ENCODE assay signal across 9 cellular contexts in the genomic region with DNA sequence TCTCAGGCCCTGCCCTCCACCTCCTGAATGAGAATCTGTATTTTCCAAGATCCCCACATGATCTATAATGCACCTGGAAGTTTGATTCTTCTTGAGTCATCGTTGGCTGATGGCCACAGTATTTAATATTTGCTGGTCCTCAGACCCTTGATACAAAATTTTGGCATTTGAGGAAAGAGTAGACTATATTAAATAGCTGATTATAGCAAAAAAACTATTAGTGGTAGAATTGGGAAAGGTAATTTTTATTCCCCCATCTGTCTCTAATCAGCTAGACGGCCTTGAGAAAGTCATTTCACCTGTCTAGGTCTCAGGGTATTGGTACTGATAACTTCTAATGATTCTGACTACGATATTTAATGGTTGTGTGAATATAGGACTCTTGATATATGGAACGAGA.
"Had no signal": no experiment of that assay in that cellular context is flagged by ENCODE, and none has a peak within 500 bp of the region (broad histone marks: within the 10 kb centered on the region; RNA-seq: fewer than 3 reads in every experiment).

No MANE protein-coding gene starts in this region.

- H3K27ac ChIP-seq: GM23248, HL-60 had no signal

- H3K4me3 Mint-ChIP-seq: HFFc6, IgD-negative memory B cell had no signal

- H2AFZ ChIP-seq: GM23248 had no signal

- H3K27ac Mint-ChIP-seq: HFFc6, IgD-negative memory B cell had no signal

- H3K9me3 ChIP-seq: HAP-1 had no signal

- ATAC-seq: HCT116 had no signal

- H3K4me1 Mint-ChIP-seq: IgD-negative memory B cell had no signal

- H3K27me3 Mint-ChIP-seq: IgD-negative memory B cell had no signal

- H3K4me1 ChIP-seq: HAP-1 had no signal

- H3K9ac ChIP-seq: GM23248 had no signal

- H3K4me3 ChIP-seq: GM23248, HAP-1 had no signal

- H3K36me3 Mint-ChIP-seq: IgD-negative memory B cell had no signal

- H3K36me3 ChIP-seq: HAP-1 had no signal

- DNase-seq: GM23248, GOT3, H7, HFFc6, KBM-7 had no signal
